In the genomic region with DNA sequence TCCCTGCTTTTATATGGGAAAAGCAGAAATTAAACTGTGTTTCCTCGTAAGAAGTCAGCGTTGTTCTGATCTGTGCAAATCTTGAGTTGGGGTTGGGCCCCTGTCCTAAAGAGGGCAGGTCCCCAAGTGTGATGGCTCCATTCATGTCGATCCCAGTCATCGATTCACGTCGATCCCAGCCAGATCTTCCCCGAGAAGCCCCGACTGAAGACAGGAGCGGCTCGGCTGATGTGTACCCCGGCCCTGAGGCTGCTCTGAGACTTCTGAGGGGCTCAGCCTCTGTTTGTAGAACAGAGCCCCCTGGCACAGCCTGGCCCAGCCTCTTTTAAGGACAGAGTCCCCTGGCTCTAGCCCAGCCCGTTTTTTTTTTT, we compare ENCODE assay signal across 18 cellular contexts. TPM values are rescaled to one million over a fixed set of nuclear protein-coding genes. Genes with fewer than 3 reads are reported as not detected.
DNase-seq lines count a peak whose midpoint lies in the region; ATAC-seq and TF ChIP-seq lines count a peak whose summit lies in the region.
"Had no signal": no experiment of that assay in that cellular context is flagged by ENCODE, and none has a peak within 500 bp of the region (broad histone marks: within the 10 kb centered on the region; RNA-seq: fewer than 3 reads in every experiment).

No MANE protein-coding gene starts in this region.

- no peaks in the 10 kb centered on the region for H3K9me3 ChIP-seq in SK-N-MC (ENCODE audit: low read depth, low read length)
- H3K9me3 ChIP-seq in ascending aorta: no peaks in the 10 kb centered on the region
- H3K9me3 ChIP-seq: BLaER1 treated with 17β-estradiol and CSF1 and Interleukin-3, amounts not matched to agents 10 nM and 100 nM; HAP-1 had no signal

- H3K27me3 Mint-ChIP-seq in activated CD4-positive, alpha-beta T cell treated with anti-CD3 and anti-CD28 coated beads, Interleukin-2, amount 10 ng/mL, durations not matched to agents 24 days and 14 days: no peaks in the 10 kb centered on the region
- H3K27me3 Mint-ChIP-seq in neural crest cell (ENCODE audit: low read depth): no peaks in the 10 kb centered on the region
- H3K27me3 Mint-ChIP-seq: CD4-positive, alpha-beta T cell had no signal

- no peak for DNase-seq in activated CD4-positive, alpha-beta T cell treated with anti-CD3 and anti-CD28 coated beads, Interleukin-2, amount 10 ng/mL, durations not matched to agents 24 days and 14 days
- DNase-seq in activated CD4-positive, alpha-beta T cell treated with anti-CD3 and anti-CD28 coated beads for 48 hours: no peak
- DNase-seq in D341Med (ENCODE audit: low spot score) (peak; percentile 27), SK-N-MC (ENCODE audit: low read depth, low spot score) (no peak), neural crest cell (ENCODE audit: low read depth, low spot score) (no peak), SW 1271 (lab: John Stamatoyannopoulos, UW) (no peak), sciatic nerve (ENCODE audit: low spot score) (no peak), ascending aorta (ENCODE audit: low spot score in 2 of 2) (no peak)
- DNase-seq: 8988T; ACHN; CD4-positive, alpha-beta T cell; DMS153; DMS79 treated with DMSO at 0.1 percent for 48 hours; EL; GOT3; HFFc6 had no signal

- no peaks in the 10 kb centered on the region for H3K4me1 ChIP-seq in ascending aorta
- H3K4me1 ChIP-seq: HAP-1 had no signal

- no peak overlapping the region for H3K9ac ChIP-seq in SK-N-MC (ENCODE audit: insufficient read length)
- H3K9ac ChIP-seq: BLaER1 treated with 17β-estradiol and CSF1 and Interleukin-3, amounts not matched to agents 10 nM and 100 nM had no signal

- H3K4me3 ChIP-seq in SK-N-MC: no peak overlapping the region
- no peak overlapping the region for H3K4me3 ChIP-seq in ascending aorta
- H3K4me3 ChIP-seq: BLaER1 treated with 17β-estradiol and CSF1 and Interleukin-3, amounts not matched to agents 10 nM and 100 nM; HAP-1 had no signal

- H3K4me3 Mint-ChIP-seq in activated CD4-positive, alpha-beta T cell treated with anti-CD3 and anti-CD28 coated beads, Interleukin-2, amount 10 ng/mL, durations not matched to agents 24 days and 14 days: no peak overlapping the region
- H3K4me3 Mint-ChIP-seq in neural crest cell: no peak overlapping the region
- H3K4me3 Mint-ChIP-seq: CD4-positive, alpha-beta T cell; HFFc6 had no signal

- H3K27ac ChIP-seq in SK-N-MC (peak overlapping the region; percentile 78; the same call in 1 of the 2 replicates), ascending aorta (no peak overlapping the region)
- H3K27ac ChIP-seq: BLaER1 treated with 17β-estradiol and CSF1 and Interleukin-3, amounts not matched to agents 10 nM and 100 nM had no signal

- peak overlapping the region; percentile 6 for H3K27ac Mint-ChIP-seq in activated CD4-positive, alpha-beta T cell treated with anti-CD3 and anti-CD28 coated beads, Interleukin-2, amount 10 ng/mL, durations not matched to agents 24 days and 14 days
- H3K27ac Mint-ChIP-seq in neural crest cell (ENCODE audit: unreplicated experiment): peak overlapping the region; percentile 27
- H3K27ac Mint-ChIP-seq: CD4-positive, alpha-beta T cell; HFFc6 had no signal

- peaks cover 61% of the 10 kb centered on the region for H3K36me3 Mint-ChIP-seq in activated CD4-positive, alpha-beta T cell treated with anti-CD3 and anti-CD28 coated beads, Interleukin-2, amount 10 ng/mL, durations not matched to agents 24 days and 14 days (ENCODE audit: low read depth)
- no peaks in the 10 kb centered on the region for H3K36me3 Mint-ChIP-seq in neural crest cell (ENCODE audit: low read depth)

- H3K27me3 ChIP-seq in ascending aorta: no peaks in the 10 kb centered on the region
- H3K27me3 ChIP-seq: BLaER1 treated with 17β-estradiol and CSF1 and Interleukin-3, amounts not matched to agents 10 nM and 100 nM had no signal

- no peaks in the 10 kb centered on the region for H3K9me3 Mint-ChIP-seq in activated CD4-positive, alpha-beta T cell treated with anti-CD3 and anti-CD28 coated beads, Interleukin-2, amount 10 ng/mL, durations not matched to agents 24 days and 14 days
- H3K9me3 Mint-ChIP-seq in neural crest cell: no peaks in the 10 kb centered on the region
- H3K9me3 Mint-ChIP-seq: CD4-positive, alpha-beta T cell had no signal

- no peak for ATAC-seq in sciatic nerve

- no peak for TF ChIP-seq CTCF in neural crest cell (conservative IDR thresholded peaks at IDR 0.05)
- no peak for TF ChIP-seq CTCF in ascending aorta (IDR thresholded peaks at IDR 0.05)

- peaks cover 69% of the 10 kb centered on the region for H3K36me3 ChIP-seq in SK-N-MC (ENCODE audit: insufficient read depth, low read length)
- H3K36me3 ChIP-seq in ascending aorta: peaks cover 49 to 77% of the 10 kb centered on the region in 2 donors

- intact Hi-C loops in activated CD4-positive, alpha-beta T cell treated with anti-CD3 and anti-CD28 coated beads, Interleukin-2, amount 10 ng/mL, durations not matched to agents 24 days and 14 days (cut with micrococcal nuclease): no loop called here
- intact Hi-C loops in sciatic nerve (cut with DNase I): no loop called here
- intact Hi-C loops in ascending aorta (cut with DNase I): no loop called here

- peaks cover 3% of the 10 kb centered on the region for H3K4me1 Mint-ChIP-seq in activated CD4-positive, alpha-beta T cell treated with anti-CD3 and anti-CD28 coated beads, Interleukin-2, amount 10 ng/mL, durations not matched to agents 24 days and 14 days
- H3K4me1 Mint-ChIP-seq in neural crest cell: no peaks in the 10 kb centered on the region

RNA-seq across cellular contexts. Expression of a gene that starts 9.3 kb away (rescaled TPM):
- total RNA-seq in activated CD4-positive, alpha-beta T cell treated with anti-CD3 and anti-CD28 coated beads, Interleukin-2, amount 10 ng/mL, durations not matched to agents 24 days and 14 days: 104 and 110 TPM in 2 replicates
- total RNA-seq in neural crest cell (61.5 and 61.8 TPM in 2 replicates), sciatic nerve (12.1 TPM), ascending aorta (41.2 TPM)

RNA-seq across cellular contexts. Expression of a gene that starts 32.6 kb away (rescaled TPM):
- 24.4 and 24.6 TPM in 2 replicates for total RNA-seq in activated CD4-positive, alpha-beta T cell treated with anti-CD3 and anti-CD28 coated beads, Interleukin-2, amount 10 ng/mL, durations not matched to agents 24 days and 14 days
- total RNA-seq in neural crest cell: 31.0 and 33.5 TPM in 2 replicates
- total RNA-seq in sciatic nerve: 18.3 TPM
- 18.8 TPM for total RNA-seq in ascending aorta

RNA-seq across cellular contexts. Expression of a gene that starts 32.8 kb away (rescaled TPM):
- 171 and 180 TPM in 2 replicates for total RNA-seq in activated CD4-positive, alpha-beta T cell treated with anti-CD3 and anti-CD28 coated beads, Interleukin-2, amount 10 ng/mL, durations not matched to agents 24 days and 14 days
- total RNA-seq in neural crest cell (168 and 174 TPM in 2 replicates), sciatic nerve (39.2 TPM), ascending aorta (115 TPM)

RNA-seq across cellular contexts. Expression of a gene that starts 41.7 kb away (rescaled TPM):
- total RNA-seq in activated CD4-positive, alpha-beta T cell treated with anti-CD3 and anti-CD28 coated beads, Interleukin-2, amount 10 ng/mL, durations not matched to agents 24 days and 14 days: 137 and 155 TPM in 2 replicates
- 93.4 and 100 TPM in 2 replicates for total RNA-seq in neural crest cell
- 55.9 TPM for total RNA-seq in sciatic nerve
- total RNA-seq in ascending aorta: 54.2 TPM
